ENCODE assay signal across 29 cellular contexts in the genomic region with DNA sequence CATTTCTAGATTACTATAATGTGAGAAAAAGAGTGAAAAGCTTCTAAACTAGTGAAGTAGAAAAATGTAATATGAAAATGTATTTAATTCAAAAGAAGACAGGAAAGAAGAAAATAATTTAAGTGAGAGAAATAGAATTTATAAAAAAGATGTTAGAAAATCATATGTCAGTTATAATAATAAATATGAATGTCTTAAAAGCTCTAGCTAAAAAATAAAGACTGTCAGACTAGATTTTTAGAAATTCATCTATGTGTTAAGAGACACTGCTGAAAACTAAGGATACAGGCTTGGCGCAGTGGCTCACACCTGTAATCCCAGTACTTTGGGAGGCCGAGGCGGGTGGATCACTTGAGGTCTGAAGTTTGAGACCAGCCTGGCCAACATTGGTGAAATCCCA.
"Had no signal": no experiment of that assay in that cellular context is flagged by ENCODE, and none has a peak within 500 bp of the region (broad histone marks: within the 10 kb centered on the region; RNA-seq: fewer than 3 reads in every experiment).

No MANE protein-coding gene starts in this region.

- FAIRE-seq: urothelium cell line had no signal

- H3K4me3 ChIP-seq: stomach, suprapubic skin, testis, thoracic aorta, thyroid gland, tibial artery, tibial nerve, transverse colon, upper lobe of left lung, upper lobe of right lung, uterus, vagina had no signal

- H3K4me1 Mint-ChIP-seq: stimulated activated effector memory CD8-positive, alpha-beta T cell treated with anti-CD3 and anti-CD28 coated beads, Interleukin-12 subunit alpha, Interleukin-12 subunit beta, amount 100 ng/mL, for 72 hours; stimulated activated memory B cell treated with anti-CD40 and anti-IgM and Interleukin-4, amounts not matched to agents 10 μg/mL and 1 μg/mL and 100 μg/mL, for 72 hours; stimulated activated naive B cell treated with anti-CD40 and anti-IgM and Interleukin-4, amounts not matched to agents 10 μg/mL and 1 μg/mL and 100 μg/mL, for 72 hours; stimulated activated naive CD8-positive, alpha-beta T cell treated with anti-CD3 and anti-CD28 coated beads, Interleukin-15, amount 100 ng/mL, for 72 hours had no signal

- H3K36me3 ChIP-seq: stomach, suprapubic skin, thoracic aorta, thyroid gland, tibial artery, tibial nerve, transverse colon, upper lobe of left lung, upper lobe of right lung, uterus, vagina had no signal

- DNase-seq: stimulated activated CD4-positive, alpha-beta T cell treated with anti-CD3 and anti-CD28 coated beads, Interleukin-2, amount 100 ng/mL, for 48 hours; stimulated activated CD4-positive, alpha-beta T cell treated with anti-CD3 and anti-CD28 coated beads, Interleukin-4, amount 100 ng/mL, for 1 hour; stimulated activated CD4-positive, alpha-beta T cell treated with anti-CD3 and anti-CD28 coated beads, Interleukin-4, amount 100 ng/mL, for 24 hours; stimulated activated CD4-positive, alpha-beta T cell treated with anti-CD3 and anti-CD28 coated beads, Interleukin-4, amount 100 ng/mL, for 4 hours; stimulated activated CD8-positive, alpha-beta memory T cell treated with anti-CD3 and anti-CD28 coated beads, Interleukin-4, amount 100 ng/mL, for 48 hours; stimulated activated naive B cell treated with anti-CD40 and anti-IgM and Interleukin-4, amounts not matched to agents 10 μg/mL and 1 μg/mL and 100 μg/mL, for 72 hours; stimulated activated naive CD4-positive, alpha-beta T cell; stimulated activated naive CD4-positive, alpha-beta T cell treated with Interleukin-2 at 50 U/mL for 16 hours; stimulated activated naive CD8-positive, alpha-beta T cell treated with anti-CD3 and anti-CD28 coated beads, Interleukin-15, amount 100 ng/mL, for 72 hours; stimulated activated naive CD8-positive, alpha-beta T cell treated with anti-CD3 and anti-CD28 coated beads, Interleukin-15, Interleukin-2, amounts not matched to agents 100 U/mL and 50 U/mL, for 24 hours; stomach; substantia nigra; testis; thyroid gland; tibial artery; transverse colon; trophoblast cell; upper lobe of left lung; upper lobe of right lung; uterus had no signal

- H3K27me3 Mint-ChIP-seq: stimulated activated naive B cell treated with anti-CD40 and anti-IgM and Interleukin-4, amounts not matched to agents 10 μg/mL and 1 μg/mL and 100 μg/mL, for 72 hours; stimulated activated naive CD8-positive, alpha-beta T cell treated with anti-CD3 and anti-CD28 coated beads, Interleukin-15, amount 100 ng/mL, for 72 hours had no signal

- H3K27ac ChIP-seq: stomach, suprapubic skin, testis, thoracic aorta, thyroid gland, tibial artery, tibial nerve, transverse colon, upper lobe of left lung, upper lobe of right lung, uterus, vagina had no signal

- H3K9me3 ChIP-seq: stomach, suprapubic skin, testis, thoracic aorta, thyroid gland, transverse colon, upper lobe of left lung, upper lobe of right lung, uterus, vagina had no signal

- ATAC-seq: stimulated activated effector memory CD8-positive, alpha-beta T cell treated with anti-CD3 and anti-CD28 coated beads, Interleukin-12 subunit alpha, Interleukin-12 subunit beta, amount 100 ng/mL, for 72 hours; stimulated activated memory B cell treated with anti-CD40 and anti-IgM and Interleukin-4, amounts not matched to agents 10 μg/mL and 1 μg/mL and 100 μg/mL, for 72 hours; stimulated activated naive B cell treated with anti-CD40 and anti-IgM and Interleukin-4, amounts not matched to agents 10 μg/mL and 1 μg/mL and 100 μg/mL, for 72 hours; stimulated activated naive CD8-positive, alpha-beta T cell treated with anti-CD3 and anti-CD28 coated beads, Interleukin-15, amount 100 ng/mL, for 72 hours; stimulated activated naive CD8-positive, alpha-beta T cell treated with anti-CD3 and anti-CD28 coated beads, Interleukin-15, Interleukin-2, amounts not matched to agents 100 U/mL and 50 U/mL, for 24 hours; upper lobe of right lung had no signal

- H3K4me1 ChIP-seq: stomach, suprapubic skin, testis, thyroid gland, tibial artery, tibial nerve, transverse colon, upper lobe of left lung, upper lobe of right lung, uterus, vagina had no signal

- H3K27ac Mint-ChIP-seq: stimulated activated effector memory CD8-positive, alpha-beta T cell treated with anti-CD3 and anti-CD28 coated beads, Interleukin-12 subunit alpha, Interleukin-12 subunit beta, amount 100 ng/mL, for 72 hours; stimulated activated memory B cell treated with anti-CD40 and anti-IgM and Interleukin-4, amounts not matched to agents 10 μg/mL and 1 μg/mL and 100 μg/mL, for 72 hours; stimulated activated naive B cell treated with anti-CD40 and anti-IgM and Interleukin-4, amounts not matched to agents 10 μg/mL and 1 μg/mL and 100 μg/mL, for 72 hours; stimulated activated naive CD8-positive, alpha-beta T cell treated with anti-CD3 and anti-CD28 coated beads, Interleukin-15, Interleukin-2, amounts not matched to agents 100 ng/mL and 50 ng/mL, for 24 hours; type B pancreatic cell had no signal

- H3K36me3 Mint-ChIP-seq: stimulated activated effector memory CD8-positive, alpha-beta T cell treated with anti-CD3 and anti-CD28 coated beads, Interleukin-12 subunit alpha, Interleukin-12 subunit beta, amount 100 ng/mL, for 72 hours; stimulated activated memory B cell treated with anti-CD40 and anti-IgM and Interleukin-4, amounts not matched to agents 10 μg/mL and 1 μg/mL and 100 μg/mL, for 72 hours; stimulated activated naive B cell treated with anti-CD40 and anti-IgM and Interleukin-4, amounts not matched to agents 10 μg/mL and 1 μg/mL and 100 μg/mL, for 72 hours; type B pancreatic cell had no signal

- H3K4me3 Mint-ChIP-seq: stimulated activated effector memory CD8-positive, alpha-beta T cell treated with anti-CD3 and anti-CD28 coated beads, Interleukin-12 subunit alpha, Interleukin-12 subunit beta, amount 100 ng/mL, for 72 hours; stimulated activated memory B cell treated with anti-CD40 and anti-IgM and Interleukin-4, amounts not matched to agents 10 μg/mL and 1 μg/mL and 100 μg/mL, for 72 hours; stimulated activated naive B cell treated with anti-CD40 and anti-IgM and Interleukin-4, amounts not matched to agents 10 μg/mL and 1 μg/mL and 100 μg/mL, for 72 hours; stimulated activated naive CD8-positive, alpha-beta T cell treated with anti-CD3 and anti-CD28 coated beads, Interleukin-15, amount 100 ng/mL, for 72 hours; stimulated activated naive CD8-positive, alpha-beta T cell treated with anti-CD3 and anti-CD28 coated beads, Interleukin-15, Interleukin-2, amounts not matched to agents 100 ng/mL and 50 ng/mL, for 24 hours; type B pancreatic cell had no signal

- H3K9me3 Mint-ChIP-seq: stimulated activated effector memory CD8-positive, alpha-beta T cell treated with anti-CD3 and anti-CD28 coated beads, Interleukin-12 subunit alpha, Interleukin-12 subunit beta, amount 100 ng/mL, for 72 hours; stimulated activated naive CD8-positive, alpha-beta T cell treated with anti-CD3 and anti-CD28 coated beads, Interleukin-15, amount 100 ng/mL, for 72 hours; stimulated activated naive CD8-positive, alpha-beta T cell treated with anti-CD3 and anti-CD28 coated beads, Interleukin-15, Interleukin-2, amounts not matched to agents 100 ng/mL and 50 ng/mL, for 24 hours; type B pancreatic cell had no signal

- H3K27me3 ChIP-seq: stomach, suprapubic skin, testis, thyroid gland, tibial artery, tibial nerve, transverse colon, upper lobe of left lung, upper lobe of right lung, uterus, vagina had no signal
